1 cellular context compared by ENCODE assay signal in the genomic region with DNA sequence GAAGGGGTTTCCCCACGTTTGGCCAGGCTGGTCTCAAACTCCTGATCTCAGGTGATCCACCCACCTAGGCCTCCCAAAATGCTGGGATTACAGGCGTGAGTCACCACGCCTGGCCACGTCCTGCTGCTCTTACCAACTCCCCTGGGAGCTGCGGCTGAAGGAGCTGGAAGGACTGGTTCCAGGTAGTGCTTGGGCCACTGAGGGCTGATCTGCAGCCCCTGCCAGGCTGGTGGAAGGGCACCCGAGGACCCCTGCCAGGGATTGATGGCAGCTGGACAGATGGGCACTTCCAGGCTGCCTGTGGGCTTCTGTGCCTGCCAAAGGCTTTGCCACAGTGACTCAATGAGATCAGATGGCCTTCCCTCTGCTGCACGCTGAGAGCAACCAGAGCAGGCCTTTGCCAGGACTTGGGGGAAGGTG.
TF ChIP-seq lines count a peak whose summit lies in the region.

No MANE protein-coding gene starts in this region.

TF ChIP-seq in GM23338, 12 proteins besides CTCF, POLR2A, EP300 and RAD21:
- TF ChIP-seq POLR2AphosphoS5 (IDR thresholded peaks at IDR 0.05; ENCODE audit: low read depth) (peak; percentile 29; the same call in 1 of the 2 replicates), EZH2 (IDR thresholded peaks at IDR 0.05; ENCODE audit: low read depth, unreplicated experiment) (no peak)
